ENCODE assay signal across 7 cellular contexts in genomic region chr9:131395027-131395744, GRCh38. TPM values are rescaled to one million over a fixed set of nuclear protein-coding genes. Genes with fewer than 3 reads are reported as not detected.
A peak's percentile ranks its signal among the peaks of the same experiment; 100 is the strongest.
DNase-seq lines count a peak whose midpoint lies in the region; ATAC-seq, FAIRE-seq and TF ChIP-seq lines count a peak whose summit lies in the region.

No MANE protein-coding gene starts in this region.

- WGBS in pancreas, 2 donors: 2 to 5% methylated on average over 12 of the region's 12 CpGs

- H3K9me3 ChIP-seq in pancreas (no peaks in the 10 kb centered on the region), uterus (no peaks in the 10 kb centered on the region)

- ATAC-seq in GM21367 (IDR thresholded peaks at IDR 0.05; ENCODE audit: unreplicated experiment) (peak; percentile 33), pancreas (peak; percentile 11 to 45 (median 32)), GM19023 (IDR thresholded peaks at IDR 0.05; ENCODE audit: unreplicated experiment) (no peak)

- DNase-seq in NOMO-1 treated with DMSO at 0.1 percent for 48 hours (lab: John Stamatoyannopoulos, UW; ENCODE audit: unreplicated experiment): peak; percentile 57
- peak; percentile 77 to 79 for DNase-seq in activated T-cell treated with anti-CD3 and anti-CD28 coated beads, Interleukin-2, amount 50 U/mL, for 48 hours
- DNase-seq in fibroblast of mammary gland (ENCODE audit: low read depth): no peak
- peak; percentile 50 to 78 (median 58) for DNase-seq in pancreas
- no peak for DNase-seq in uterus

- TF ChIP-seq CTCF in fibroblast of mammary gland (conservative IDR thresholded peaks at IDR 0.05; ENCODE audit: control insufficient read depth, insufficient read depth, low read depth, low read length) (no peak), pancreas (IDR thresholded peaks at IDR 0.05) (no peak), uterus (IDR thresholded peaks at IDR 0.05) (no peak)

- no peak for TF ChIP-seq POLR2A in uterus (IDR thresholded peaks at IDR 0.05)

- peaks cover 37 to 49% (median 48%) of the 10 kb centered on the region in 3 donors for H3K4me1 ChIP-seq in pancreas
- peaks cover 11 to 19% of the 10 kb centered on the region in 2 donors for H3K4me1 ChIP-seq in uterus

- no peaks in the 10 kb centered on the region for H3K27me3 ChIP-seq in pancreas
- no peaks in the 10 kb centered on the region for H3K27me3 ChIP-seq in uterus

- H3K36me3 ChIP-seq in pancreas (no peaks in the 10 kb centered on the region), uterus (no peaks in the 10 kb centered on the region)

- H3K27ac ChIP-seq in pancreas (peak overlapping the region; percentile 76 to 96 (median 93)), uterus (peak overlapping the region; percentile 97 to 99)

- H3K4me3 ChIP-seq in fibroblast of mammary gland (ENCODE audit: control insufficient read depth, low read depth, low read length) (peak overlapping the region; percentile 67), pancreas (peak overlapping the region; percentile 31 to 83 (median 66)), uterus (peak overlapping the region; percentile 46 to 98)

- no peak for FAIRE-seq in pancreas (lab: Jason Lieb, UNC)

- intact Hi-C loops in pancreas (cut with DNase I): no loop called here
- intact Hi-C loops in uterus (cut with DNase I; ENCODE audit: low total_unique reads): no loop called here

RNA-seq across cellular contexts. Expression of gene PRRC2B, which starts 1.3 kb away (rescaled TPM):
- 100 to 1,000 TPM in 2 of 6 donors, 10 to 100 TPM in 4; 67.4 to 132 (median 94.9) TPM for total RNA-seq in pancreas
- polyA plus RNA-seq in pancreas: 10 to 100 TPM; 44.8 to 77.9 TPM
- 100 to 1,000 TPM in 3 of 4 donors, 10 to 100 TPM in 1; 81.5 to 297 (median 133) TPM for total RNA-seq in uterus

Comparison
In these comparisons a context has a peak if more than half of its experiments do, and no peak if none do; other contexts are left out.
1. DNase-seq: peak in NOMO-1 treated with DMSO at 0.1 percent for 48 hours (single experiment), activated T-cell treated with anti-CD3 and anti-CD28 coated beads, Interleukin-2, amount 50 U/mL, for 48 hours (2 of 2) and pancreas (6 of 6); none in fibroblast of mammary gland (single experiment) and uterus (0 of 2).
2. Peak in every context shown above with its lines, with median percentiles within 50 percentile points of each other: H3K4me3 ChIP-seq.